1 cellular context compared by ENCODE assay signal in the genomic region with DNA sequence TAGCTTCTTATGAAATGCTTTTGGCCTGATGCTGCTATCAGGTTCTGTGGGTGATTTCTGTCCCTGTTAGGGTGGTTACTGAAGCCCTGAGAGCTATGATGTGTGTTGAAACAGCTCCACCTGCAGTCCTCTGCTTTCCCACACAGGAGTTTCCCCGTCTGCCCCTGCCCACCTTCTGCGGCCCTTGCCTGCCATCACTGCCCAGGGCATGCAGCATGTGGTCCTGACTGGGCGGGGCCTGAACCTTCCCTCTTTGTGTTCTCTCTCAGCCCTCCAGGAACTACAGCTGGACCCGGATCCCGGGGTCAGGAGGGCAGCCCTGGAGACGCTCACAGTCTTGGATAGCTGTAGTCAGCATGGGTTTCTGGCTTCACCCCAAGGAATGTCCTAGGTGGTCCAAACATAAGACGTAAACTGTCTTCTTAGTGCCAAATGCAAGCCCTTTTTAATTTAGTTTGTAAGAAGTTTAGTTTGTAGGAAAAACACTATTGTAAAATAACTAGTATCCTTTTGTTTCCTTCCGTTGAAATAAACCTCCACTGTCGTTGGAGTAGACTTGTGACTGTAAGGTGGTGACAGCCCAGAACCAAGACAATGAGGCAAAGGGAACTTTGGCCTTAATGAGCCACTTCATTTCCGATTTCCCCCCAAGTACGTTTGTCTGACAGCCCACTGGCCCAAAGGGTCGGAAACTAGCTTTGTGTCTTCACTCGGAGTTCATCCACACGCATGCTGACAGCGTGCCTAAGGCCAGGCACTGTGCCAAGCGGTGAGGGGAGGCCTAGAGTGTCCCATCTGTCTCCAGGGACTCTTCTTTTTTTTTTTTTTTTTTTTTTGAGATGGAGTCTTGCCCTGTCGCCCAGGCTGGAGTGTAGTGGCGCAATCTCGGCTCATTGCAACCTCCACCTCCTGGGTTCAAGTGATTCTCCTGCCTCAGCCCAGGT.
TF ChIP-seq lines count a peak whose summit lies in the region.

No MANE protein-coding gene starts in this region.

TF ChIP-seq in WTC11, 78 proteins besides CTCF, POLR2A, EP300 and RAD21 (continued from another document):
- TF ChIP-seq, protein P1, sequence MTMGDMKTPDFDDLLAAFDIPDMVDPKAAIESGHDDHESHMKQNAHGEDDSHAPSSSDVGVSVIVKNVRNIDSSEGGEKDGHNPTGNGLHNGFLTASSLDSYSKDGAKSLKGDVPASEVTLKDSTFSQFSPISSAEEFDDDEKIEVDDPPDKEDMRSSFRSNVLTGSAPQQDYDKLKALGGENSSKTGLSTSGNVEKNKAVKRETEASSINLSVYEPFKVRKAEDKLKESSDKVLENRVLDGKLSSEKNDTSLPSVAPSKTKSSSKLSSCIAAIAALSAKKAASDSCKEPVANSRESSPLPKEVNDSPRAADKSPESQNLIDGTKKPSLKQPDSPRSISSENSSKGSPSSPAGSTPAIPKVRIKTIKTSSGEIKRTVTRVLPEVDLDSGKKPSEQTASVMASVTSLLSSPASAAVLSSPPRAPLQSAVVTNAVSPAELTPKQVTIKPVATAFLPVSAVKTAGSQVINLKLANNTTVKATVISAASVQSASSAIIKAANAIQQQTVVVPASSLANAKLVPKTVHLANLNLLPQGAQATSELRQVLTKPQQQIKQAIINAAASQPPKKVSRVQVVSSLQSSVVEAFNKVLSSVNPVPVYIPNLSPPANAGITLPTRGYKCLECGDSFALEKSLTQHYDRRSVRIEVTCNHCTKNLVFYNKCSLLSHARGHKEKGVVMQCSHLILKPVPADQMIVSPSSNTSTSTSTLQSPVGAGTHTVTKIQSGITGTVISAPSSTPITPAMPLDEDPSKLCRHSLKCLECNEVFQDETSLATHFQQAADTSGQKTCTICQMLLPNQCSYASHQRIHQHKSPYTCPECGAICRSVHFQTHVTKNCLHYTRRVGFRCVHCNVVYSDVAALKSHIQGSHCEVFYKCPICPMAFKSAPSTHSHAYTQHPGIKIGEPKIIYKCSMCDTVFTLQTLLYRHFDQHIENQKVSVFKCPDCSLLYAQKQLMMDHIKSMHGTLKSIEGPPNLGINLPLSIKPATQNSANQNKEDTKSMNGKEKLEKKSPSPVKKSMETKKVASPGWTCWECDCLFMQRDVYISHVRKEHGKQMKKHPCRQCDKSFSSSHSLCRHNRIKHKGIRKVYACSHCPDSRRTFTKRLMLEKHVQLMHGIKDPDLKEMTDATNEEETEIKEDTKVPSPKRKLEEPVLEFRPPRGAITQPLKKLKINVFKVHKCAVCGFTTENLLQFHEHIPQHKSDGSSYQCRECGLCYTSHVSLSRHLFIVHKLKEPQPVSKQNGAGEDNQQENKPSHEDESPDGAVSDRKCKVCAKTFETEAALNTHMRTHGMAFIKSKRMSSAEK (CRISPR knock-in tag; IDR thresholded peaks at IDR 0.05; ENCODE audit: borderline replicate concordance) = no peak
- TF ChIP-seq, protein P2, sequence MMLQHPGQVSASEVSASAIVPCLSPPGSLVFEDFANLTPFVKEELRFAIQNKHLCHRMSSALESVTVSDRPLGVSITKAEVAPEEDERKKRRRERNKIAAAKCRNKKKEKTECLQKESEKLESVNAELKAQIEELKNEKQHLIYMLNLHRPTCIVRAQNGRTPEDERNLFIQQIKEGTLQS (CRISPR knock-in tag; conservative IDR thresholded peaks at IDR 0.05) = no peak
- TF ChIP-seq CBFB (CRISPR knock-in tag; IDR thresholded peaks at IDR 0.05; ENCODE audit: low read depth) (0 out of 2 replicates have a peak, but pooled peaks have one; percentile 48), KAT7 (CRISPR knock-in tag; IDR thresholded peaks at IDR 0.05; ENCODE audit: borderline replicate concordance) (no peak), NFYB (CRISPR knock-in tag; conservative IDR thresholded peaks at IDR 0.05; ENCODE audit: low read depth) (no peak), ZNF423 (CRISPR knock-in tag; IDR thresholded peaks at IDR 0.05) (no peak), TCF7 (CRISPR knock-in tag; IDR thresholded peaks at IDR 0.05; ENCODE audit: low read depth) (no peak)
- TF ChIP-seq, protein P3, sequence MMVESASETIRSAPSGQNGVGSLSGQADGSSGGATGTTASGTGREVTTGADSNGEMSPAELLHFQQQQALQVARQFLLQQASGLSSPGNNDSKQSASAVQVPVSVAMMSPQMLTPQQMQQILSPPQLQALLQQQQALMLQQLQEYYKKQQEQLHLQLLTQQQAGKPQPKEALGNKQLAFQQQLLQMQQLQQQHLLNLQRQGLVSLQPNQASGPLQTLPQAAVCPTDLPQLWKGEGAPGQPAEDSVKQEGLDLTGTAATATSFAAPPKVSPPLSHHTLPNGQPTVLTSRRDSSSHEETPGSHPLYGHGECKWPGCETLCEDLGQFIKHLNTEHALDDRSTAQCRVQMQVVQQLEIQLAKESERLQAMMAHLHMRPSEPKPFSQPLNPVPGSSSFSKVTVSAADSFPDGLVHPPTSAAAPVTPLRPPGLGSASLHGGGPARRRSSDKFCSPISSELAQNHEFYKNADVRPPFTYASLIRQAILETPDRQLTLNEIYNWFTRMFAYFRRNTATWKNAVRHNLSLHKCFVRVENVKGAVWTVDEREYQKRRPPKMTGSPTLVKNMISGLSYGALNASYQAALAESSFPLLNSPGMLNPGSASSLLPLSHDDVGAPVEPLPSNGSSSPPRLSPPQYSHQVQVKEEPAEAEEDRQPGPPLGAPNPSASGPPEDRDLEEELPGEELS (CRISPR knock-in tag; IDR thresholded peaks at IDR 0.05) = no peak
- TF ChIP-seq, protein P4, sequence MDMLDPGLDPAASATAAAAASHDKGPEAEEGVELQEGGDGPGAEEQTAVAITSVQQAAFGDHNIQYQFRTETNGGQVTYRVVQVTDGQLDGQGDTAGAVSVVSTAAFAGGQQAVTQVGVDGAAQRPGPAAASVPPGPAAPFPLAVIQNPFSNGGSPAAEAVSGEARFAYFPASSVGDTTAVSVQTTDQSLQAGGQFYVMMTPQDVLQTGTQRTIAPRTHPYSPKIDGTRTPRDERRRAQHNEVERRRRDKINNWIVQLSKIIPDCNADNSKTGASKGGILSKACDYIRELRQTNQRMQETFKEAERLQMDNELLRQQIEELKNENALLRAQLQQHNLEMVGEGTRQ (CRISPR knock-in tag; IDR thresholded peaks at IDR 0.05) = 0 out of 2 replicates have a peak, but pooled peaks have one; percentile 48
- TF ChIP-seq, protein P5, sequence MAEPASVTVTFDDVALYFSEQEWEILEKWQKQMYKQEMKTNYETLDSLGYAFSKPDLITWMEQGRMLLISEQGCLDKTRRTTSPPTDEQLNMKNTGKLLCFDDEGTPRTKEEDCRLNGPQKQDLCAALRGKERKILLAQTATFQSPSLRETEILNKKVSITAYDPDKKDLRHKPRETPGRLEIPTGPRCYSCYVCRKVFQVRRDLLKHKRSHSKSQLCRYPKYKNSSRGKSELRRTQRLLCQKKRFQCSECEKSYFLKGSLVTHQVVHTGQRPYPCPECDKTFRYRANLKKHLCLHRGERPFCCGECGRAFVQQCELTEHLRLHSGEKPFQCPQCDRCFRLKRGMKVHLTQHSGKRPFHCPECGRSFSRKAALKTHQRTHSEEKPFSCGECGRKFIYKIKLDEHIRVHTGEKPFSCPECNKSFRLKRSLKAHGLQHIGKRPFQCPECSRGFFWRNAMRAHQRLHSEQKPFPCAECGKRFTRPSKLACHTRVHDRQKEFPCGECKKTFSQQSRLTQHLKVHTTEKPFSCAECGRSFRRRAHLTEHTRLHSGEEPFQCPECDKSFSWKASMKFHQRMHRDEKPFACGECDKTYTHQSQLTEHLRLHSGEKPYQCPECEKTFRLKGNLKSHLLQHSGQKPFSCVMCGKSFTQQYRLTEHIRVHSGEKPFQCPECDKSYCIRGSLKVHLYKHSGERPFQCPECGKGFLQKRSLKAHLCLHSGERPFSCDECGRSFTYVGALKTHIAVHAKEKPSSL (CRISPR knock-in tag; conservative IDR thresholded peaks at IDR 0.05) = no peak
- TF ChIP-seq, protein P6, sequence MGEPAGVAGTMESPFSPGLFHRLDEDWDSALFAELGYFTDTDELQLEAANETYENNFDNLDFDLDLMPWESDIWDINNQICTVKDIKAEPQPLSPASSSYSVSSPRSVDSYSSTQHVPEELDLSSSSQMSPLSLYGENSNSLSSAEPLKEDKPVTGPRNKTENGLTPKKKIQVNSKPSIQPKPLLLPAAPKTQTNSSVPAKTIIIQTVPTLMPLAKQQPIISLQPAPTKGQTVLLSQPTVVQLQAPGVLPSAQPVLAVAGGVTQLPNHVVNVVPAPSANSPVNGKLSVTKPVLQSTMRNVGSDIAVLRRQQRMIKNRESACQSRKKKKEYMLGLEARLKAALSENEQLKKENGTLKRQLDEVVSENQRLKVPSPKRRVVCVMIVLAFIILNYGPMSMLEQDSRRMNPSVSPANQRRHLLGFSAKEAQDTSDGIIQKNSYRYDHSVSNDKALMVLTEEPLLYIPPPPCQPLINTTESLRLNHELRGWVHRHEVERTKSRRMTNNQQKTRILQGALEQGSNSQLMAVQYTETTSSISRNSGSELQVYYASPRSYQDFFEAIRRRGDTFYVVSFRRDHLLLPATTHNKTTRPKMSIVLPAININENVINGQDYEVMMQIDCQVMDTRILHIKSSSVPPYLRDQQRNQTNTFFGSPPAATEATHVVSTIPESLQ (CRISPR knock-in tag; IDR thresholded peaks at IDR 0.05) = no peak
- TF ChIP-seq, protein P7, sequence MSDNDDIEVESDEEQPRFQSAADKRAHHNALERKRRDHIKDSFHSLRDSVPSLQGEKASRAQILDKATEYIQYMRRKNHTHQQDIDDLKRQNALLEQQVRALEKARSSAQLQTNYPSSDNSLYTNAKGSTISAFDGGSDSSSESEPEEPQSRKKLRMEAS (CRISPR knock-in tag; IDR thresholded peaks at IDR 0.05) = peak; percentile 47; the same call in 1 of the 2 replicates
- TF ChIP-seq, protein P8, sequence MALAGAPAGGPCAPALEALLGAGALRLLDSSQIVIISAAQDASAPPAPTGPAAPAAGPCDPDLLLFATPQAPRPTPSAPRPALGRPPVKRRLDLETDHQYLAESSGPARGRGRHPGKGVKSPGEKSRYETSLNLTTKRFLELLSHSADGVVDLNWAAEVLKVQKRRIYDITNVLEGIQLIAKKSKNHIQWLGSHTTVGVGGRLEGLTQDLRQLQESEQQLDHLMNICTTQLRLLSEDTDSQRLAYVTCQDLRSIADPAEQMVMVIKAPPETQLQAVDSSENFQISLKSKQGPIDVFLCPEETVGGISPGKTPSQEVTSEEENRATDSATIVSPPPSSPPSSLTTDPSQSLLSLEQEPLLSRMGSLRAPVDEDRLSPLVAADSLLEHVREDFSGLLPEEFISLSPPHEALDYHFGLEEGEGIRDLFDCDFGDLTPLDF (CRISPR knock-in tag; IDR thresholded peaks at IDR 0.05) = no peak
- TF ChIP-seq, protein P9, sequence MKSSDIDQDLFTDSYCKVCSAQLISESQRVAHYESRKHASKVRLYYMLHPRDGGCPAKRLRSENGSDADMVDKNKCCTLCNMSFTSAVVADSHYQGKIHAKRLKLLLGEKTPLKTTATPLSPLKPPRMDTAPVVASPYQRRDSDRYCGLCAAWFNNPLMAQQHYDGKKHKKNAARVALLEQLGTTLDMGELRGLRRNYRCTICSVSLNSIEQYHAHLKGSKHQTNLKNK (CRISPR knock-in tag; IDR thresholded peaks at IDR 0.05) = no peak
